ENCODE assay signal across 8 cellular contexts in genomic region chr6:142842423-142843261, GRCh38.
DNase-seq lines count a peak whose midpoint lies in the region; ATAC-seq and TF ChIP-seq lines count a peak whose summit lies in the region.

No MANE protein-coding gene starts in this region.

- no peaks in the 10 kb centered on the region for H3K27me3 ChIP-seq in fibroblast of lung (ENCODE audit: control insufficient read depth, insufficient read depth, low read length)
- H3K27me3 ChIP-seq in tibial nerve = no peaks in the 10 kb centered on the region
- no peaks in the 10 kb centered on the region for H3K27me3 ChIP-seq in gastroesophageal sphincter

- H3K9me3 Mint-ChIP-seq in T-helper 1 cell treated with Interleukin-12 subunit alpha and Interleukin-12 subunit beta and Interleukin-4 antibody, amounts not matched to agents 30 μg/mL and 1 μg/mL, for 36 hours = no peaks in the 10 kb centered on the region

- 47 to 54% methylated on average over 11 of the region's 11 CpGs for WGBS in tibial nerve, 2 donors
- WGBS in gastroesophageal sphincter (ENCODE audit: low coverage in 1 of 2), 2 donors = 58 to 62% methylated on average over 8 to 11 of the region's 11 CpGs

- H3K4me1 Mint-ChIP-seq in T-helper 1 cell treated with Interleukin-12 subunit alpha and Interleukin-12 subunit beta and Interleukin-4 antibody, amounts not matched to agents 30 μg/mL and 1 μg/mL, for 36 hours (ENCODE audit: low read depth) = peaks cover 75% of the 10 kb centered on the region

- no peak overlapping the region for H2AFZ ChIP-seq in fibroblast of lung (ENCODE audit: low read length)

- H3K36me3 Mint-ChIP-seq in T-helper 1 cell treated with Interleukin-12 subunit alpha and Interleukin-12 subunit beta and Interleukin-4 antibody, amounts not matched to agents 30 μg/mL and 1 μg/mL, for 36 hours (ENCODE audit: low read depth) = peaks cover 1% of the 10 kb centered on the region

- no peak overlapping the region for H3K9ac ChIP-seq in fibroblast of lung (ENCODE audit: insufficient read depth, low read length)

- H3K4me1 ChIP-seq in fibroblast of lung (ENCODE audit: control insufficient read depth, extremely low read depth, insufficient read depth, low read length) (peaks cover 25% of the 10 kb centered on the region), tibial nerve (peaks cover 0 to 68% (median 39%) of the 10 kb centered on the region in 4 donors), gastroesophageal sphincter (peaks cover 21 to 67% (median 23%) of the 10 kb centered on the region in 3 donors)

- peak overlapping the region; percentile 94 for H3K27ac Mint-ChIP-seq in T-helper 1 cell treated with Interleukin-12 subunit alpha and Interleukin-12 subunit beta and Interleukin-4 antibody, amounts not matched to agents 30 μg/mL and 1 μg/mL, for 36 hours

- H3K4me2 ChIP-seq in fibroblast of lung (ENCODE audit: extremely low read depth, insufficient read depth, low read length) = peak overlapping the region; percentile 53

- H3K36me3 ChIP-seq in fibroblast of lung (ENCODE audit: control insufficient read depth, insufficient read depth, low read length) = no peaks in the 10 kb centered on the region
- no peaks in the 10 kb centered on the region for H3K36me3 ChIP-seq in tibial nerve
- no peaks in the 10 kb centered on the region for H3K36me3 ChIP-seq in gastroesophageal sphincter

- no peak for TF ChIP-seq POLR2A in tibial nerve (IDR thresholded peaks at IDR 0.05)
- TF ChIP-seq POLR2A in gastroesophageal sphincter (IDR thresholded peaks at IDR 0.05) = no peak

- TF ChIP-seq CTCF in fibroblast of lung (conservative IDR thresholded peaks at IDR 0.05 in 1 of 2, IDR thresholded peaks at IDR 0.05 in 1 of 2; ENCODE audit: low read depth in 1 of 2, low read length in 2 of 2) (no peak), tibial nerve (IDR thresholded peaks at IDR 0.05) (no peak), gastroesophageal sphincter (IDR thresholded peaks at IDR 0.05) (no peak)

- no peaks in the 10 kb centered on the region for H3K27me3 Mint-ChIP-seq in T-helper 1 cell treated with Interleukin-12 subunit alpha and Interleukin-12 subunit beta and Interleukin-4 antibody, amounts not matched to agents 30 μg/mL and 1 μg/mL, for 36 hours (ENCODE audit: low read depth)

- no peaks in the 10 kb centered on the region for H4K20me1 ChIP-seq in fibroblast of lung (ENCODE audit: control insufficient read depth, extremely low read depth, insufficient read depth, low read length)

- H3K4me3 ChIP-seq in fibroblast of lung (replicated peaks in 1 of 4; ENCODE audit: control extremely low read depth in 1 of 4, insufficient read depth in 1 of 4, low read depth in 3 of 4, low read length in 4 of 4) = peak overlapping the region; percentile 4 to 34 (median 25)
- peak overlapping the region in 2 of 4 donors; percentile 7 to 18 for H3K4me3 ChIP-seq in tibial nerve
- no peak overlapping the region for H3K4me3 ChIP-seq in gastroesophageal sphincter

- peak; percentile 56 for ATAC-seq in HG03025 (IDR thresholded peaks at IDR 0.05; ENCODE audit: low FRiP score, unreplicated experiment)
- ATAC-seq in gastroesophageal sphincter = no peak

- H3K79me2 ChIP-seq in fibroblast of lung (ENCODE audit: control insufficient read depth, insufficient read depth, low read length) = peaks cover 19% of the 10 kb centered on the region

- peak; percentile 59 for DNase-seq in stimulated activated CD4-positive, alpha-beta T cell treated with anti-CD3 and anti-CD28 coated beads, Interleukin-15, amount 100 ng/mL, for 24 hours
- no peak for DNase-seq in stimulated activated CD4-positive, alpha-beta T cell treated with anti-CD3 and anti-CD28 coated beads, Interleukin-2, amount 100 ng/mL, for 48 hours
- peak; percentile 34 to 83 for DNase-seq in fibroblast of lung (ENCODE audit: low read depth in 2 of 2)
- no peak for DNase-seq in tibial nerve (ENCODE audit: low spot score in 2 of 2)
- DNase-seq in NCI-H524 (lab: John Stamatoyannopoulos, UW) = no peak

- H3K27ac ChIP-seq in fibroblast of lung (ENCODE audit: insufficient read depth, low read length) (peak overlapping the region; percentile 26), tibial nerve (peak overlapping the region in 3 of 4 donors; percentile 7 to 65 (median 51)), gastroesophageal sphincter (peak overlapping the region in 2 of 4 donors; percentile 48 to 80)

- TF ChIP-seq EP300 in tibial nerve (IDR thresholded peaks at IDR 0.05) = no peak
- no peak for TF ChIP-seq EP300 in gastroesophageal sphincter (IDR thresholded peaks at IDR 0.05)

- H3K9me3 ChIP-seq in fibroblast of lung (ENCODE audit: control insufficient read depth, insufficient read depth, low read depth, low read length) (no peaks in the 10 kb centered on the region), tibial nerve (no peaks in the 10 kb centered on the region), gastroesophageal sphincter (no peaks in the 10 kb centered on the region)

- H3K4me3 Mint-ChIP-seq in T-helper 1 cell treated with Interleukin-12 subunit alpha and Interleukin-12 subunit beta and Interleukin-4 antibody, amounts not matched to agents 30 μg/mL and 1 μg/mL, for 36 hours = peak overlapping the region; percentile 76

Comparison
In these comparisons a context has a peak if more than half of its experiments do, and no peak if none do; other contexts are left out.
1. DNase-seq: peak in stimulated activated CD4-positive, alpha-beta T cell treated with anti-CD3 and anti-CD28 coated beads, Interleukin-15, amount 100 ng/mL, for 24 hours (single experiment) and fibroblast of lung (2 of 2); none in stimulated activated CD4-positive, alpha-beta T cell treated with anti-CD3 and anti-CD28 coated beads, Interleukin-2, amount 100 ng/mL, for 48 hours (0 of 2), tibial nerve (0 of 2) and NCI-H524 (0 of 2).
2. H3K4me3 ChIP-seq: peak in fibroblast of lung (4 of 4); none in gastroesophageal sphincter (0 of 2).